8 cellular contexts compared by ENCODE assay signal in the genomic region with DNA sequence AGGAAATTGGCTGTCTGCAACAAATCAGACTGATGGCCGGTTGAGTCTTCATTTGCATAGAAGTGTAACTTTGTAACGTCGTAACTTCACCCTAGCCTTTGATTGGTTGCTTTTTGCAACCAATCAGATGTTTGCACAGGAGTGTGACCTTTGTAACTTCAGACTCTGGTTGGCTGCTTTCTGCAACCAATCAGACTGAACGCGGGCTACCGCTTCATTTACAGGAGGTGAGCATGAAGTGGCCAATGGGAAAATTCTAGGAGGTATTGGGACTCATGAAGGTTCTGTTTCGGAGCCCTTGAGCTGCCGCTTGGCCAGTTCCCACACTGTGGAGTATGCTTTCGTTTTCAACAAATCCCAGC. TPM values are rescaled to one million over a fixed set of nuclear protein-coding genes. Genes with fewer than 3 reads are reported as not detected.
A peak's percentile ranks its signal among the peaks of the same experiment; 100 is the strongest.
DNase-seq lines count a peak whose midpoint lies in the region; ATAC-seq and TF ChIP-seq lines count a peak whose summit lies in the region.

No MANE protein-coding gene starts in this region.

- peak; percentile 62 for DNase-seq in CD14-positive monocyte (ENCODE audit: low spot score)
- DNase-seq in NCI-H524 (lab: John Stamatoyannopoulos, UW) = peak; percentile 66 to 87
- peak; percentile 59 to 61 for DNase-seq in activated T-cell treated with anti-CD3 and anti-CD28 coated beads, Interleukin-2, amount 50 U/mL, for 72 hours
- peak; percentile 86 for DNase-seq in fibroblast of the aortic adventitia (ENCODE audit: low read depth)
- peak; percentile 72 for DNase-seq in natural killer cell treated with Interleukin-12 subunit alpha and Interleukin-12 subunit beta and Interleukin-15 and Interleukin-18, amount 100 ng/mL, for 72 hours (ENCODE audit: low spot score)
- DNase-seq in transverse colon = peak; percentile 59

- in situ Hi-C loops in transverse colon (cut with MboI; ENCODE audit: low pct_ligation_motif_present in 1 of 4, low pct_unique_long_range_greater_than_20kb in 1 of 4, low sequenced_read_pairs in 3 of 4) = loop anchor here in 3 of 4 donors (25.0 kb wide), 1 partner anchor 464 kb away; no protein-coding TSS in a partner anchor

- peak overlapping the region; percentile 89 to 96 (median 94) for H3K27ac Mint-ChIP-seq in CD14-positive monocyte
- H3K27ac Mint-ChIP-seq in activated T-cell treated with anti-CD3 and anti-CD28 coated beads, Interleukin-2, amount 50 U/mL, for 72 hours = peak overlapping the region; percentile 96
- H3K27ac Mint-ChIP-seq in natural killer cell treated with Interleukin-12 subunit alpha and Interleukin-12 subunit beta and Interleukin-15 and Interleukin-18, amount 100 ng/mL, for 72 hours = peak overlapping the region; percentile 85 to 97

- TF ChIP-seq EP300 in transverse colon (IDR thresholded peaks at IDR 0.05; ENCODE audit: low read depth) = no peak

- no peak for TF ChIP-seq CTCF in CD14-positive monocyte (IDR thresholded peaks at IDR 0.05)
- no peak for TF ChIP-seq CTCF in fibroblast of the aortic adventitia (IDR thresholded peaks at IDR 0.05; ENCODE audit: insufficient read depth, low read length)
- no peak for TF ChIP-seq CTCF in transverse colon (IDR thresholded peaks at IDR 0.05)

- H3K36me3 ChIP-seq in transverse colon = peaks cover 0 to 24% (median 6%) of the 10 kb centered on the region in 4 donors

- peak overlapping the region; percentile 92 to 98 for H3K4me3 Mint-ChIP-seq in CD14-positive monocyte
- H3K4me3 Mint-ChIP-seq in activated T-cell treated with anti-CD3 and anti-CD28 coated beads, Interleukin-2, amount 50 U/mL, for 72 hours = peak overlapping the region; percentile 95 to 96
- peak overlapping the region; percentile 93 for H3K4me3 Mint-ChIP-seq in natural killer cell treated with Interleukin-12 subunit alpha and Interleukin-12 subunit beta and Interleukin-15 and Interleukin-18, amount 100 ng/mL, for 72 hours

- H3K27me3 ChIP-seq in transverse colon = no peaks in the 10 kb centered on the region

- H3K4me3 ChIP-seq in fibroblast of the aortic adventitia (ENCODE audit: low read depth, low read length) (peak overlapping the region; percentile 86), transverse colon (peak overlapping the region; percentile 36 to 99 (median 59))

- peaks cover 24 to 83% (median 57%) of the 10 kb centered on the region in 7 donors for H3K9me3 Mint-ChIP-seq in CD14-positive monocyte
- peaks cover 12 to 20% of the 10 kb centered on the region in 2 donors for H3K9me3 Mint-ChIP-seq in activated T-cell treated with anti-CD3 and anti-CD28 coated beads, Interleukin-2, amount 50 U/mL, for 72 hours
- H3K9me3 Mint-ChIP-seq in natural killer cell treated with Interleukin-12 subunit alpha and Interleukin-12 subunit beta and Interleukin-15 and Interleukin-18, amount 100 ng/mL, for 72 hours = peaks cover 4% of the 10 kb centered on the region

- H3K4me1 Mint-ChIP-seq in CD14-positive monocyte = peaks cover 10% of the 10 kb centered on the region
- H3K4me1 Mint-ChIP-seq in activated T-cell treated with anti-CD3 and anti-CD28 coated beads, Interleukin-2, amount 50 U/mL, for 72 hours (ENCODE audit: low read depth) = peaks cover 17% of the 10 kb centered on the region
- peaks cover 16 to 20% of the 10 kb centered on the region in 2 donors for H3K4me1 Mint-ChIP-seq in natural killer cell treated with Interleukin-12 subunit alpha and Interleukin-12 subunit beta and Interleukin-15 and Interleukin-18, amount 100 ng/mL, for 72 hours (ENCODE audit: low read depth in 2 of 2)

- peaks cover 13 to 36% of the 10 kb centered on the region in 2 donors for H3K36me3 Mint-ChIP-seq in CD14-positive monocyte
- H3K36me3 Mint-ChIP-seq in activated T-cell treated with anti-CD3 and anti-CD28 coated beads, Interleukin-2, amount 50 U/mL, for 72 hours (ENCODE audit: insufficient read depth in 2 of 2) = peaks cover 33 to 39% of the 10 kb centered on the region in 2 donors
- peaks cover 24% of the 10 kb centered on the region for H3K36me3 Mint-ChIP-seq in natural killer cell treated with Interleukin-12 subunit alpha and Interleukin-12 subunit beta and Interleukin-15 and Interleukin-18, amount 100 ng/mL, for 72 hours

- H3K9me3 ChIP-seq in transverse colon = peaks cover 27 to 28% of the 10 kb centered on the region in 2 donors

- 9% methylated on average over 9 of the region's 9 CpGs; no CpG with 5 or more reads in 1 of the 2 donors for WGBS in transverse colon (ENCODE audit: low coverage in 1 of 2), 2 donors

- TF ChIP-seq POLR2A in transverse colon (IDR thresholded peaks at IDR 0.05) = no peak

- intact Hi-C loops in CD14-positive monocyte (cut with micrococcal nuclease) = loop anchor here (1.0 to 10.0 kb wide), 4 partner anchors 14 to 491 kb away; a partner anchor contains a TSS
- intact Hi-C loops in transverse colon (cut with DNase I; ENCODE audit: low total_unique reads) = no loop called here

- H3K27me3 Mint-ChIP-seq in CD14-positive monocyte (ENCODE audit: low read depth in 3 of 3) = peaks cover 0 to 3% (median 2%) of the 10 kb centered on the region in 3 donors
- no peaks in the 10 kb centered on the region for H3K27me3 Mint-ChIP-seq in activated T-cell treated with anti-CD3 and anti-CD28 coated beads, Interleukin-2, amount 50 U/mL, for 72 hours (ENCODE audit: low read depth)
- H3K27me3 Mint-ChIP-seq in natural killer cell treated with Interleukin-12 subunit alpha and Interleukin-12 subunit beta and Interleukin-15 and Interleukin-18, amount 100 ng/mL, for 72 hours = no peaks in the 10 kb centered on the region

- peaks cover 0 to 11% (median 4%) of the 10 kb centered on the region in 4 donors for H3K4me1 ChIP-seq in transverse colon

- H3K27ac ChIP-seq in transverse colon = peak overlapping the region; percentile 91 to 94 (median 92)

- ATAC-seq in GM19025 (IDR thresholded peaks at IDR 0.05; ENCODE audit: low read depth, unreplicated experiment) (peak; percentile 26), HG03196 (IDR thresholded peaks at IDR 0.05; ENCODE audit: unreplicated experiment) (peak; percentile 17)
- ATAC-seq in activated T-cell treated with anti-CD3 and anti-CD28 coated beads, Interleukin-2, amount 50 U/mL, for 72 hours (replicated peaks in 1 of 2) = peak; percentile 58 to 64
- peak; percentile 59 to 78 for ATAC-seq in natural killer cell treated with Interleukin-12 subunit alpha and Interleukin-12 subunit beta and Interleukin-15 and Interleukin-18, amount 100 ng/mL, for 72 hours

RNA-seq across cellular contexts. Expression of a gene that starts 0.4 kb away (rescaled TPM):
- polyA plus RNA-seq in CD14-positive monocyte = 10 to 100 TPM in 1 of 2 donors, 1 to 10 TPM in 1; 9.1 to 16.0 TPM
- total RNA-seq in activated T-cell treated with anti-CD3 and anti-CD28 coated beads, Interleukin-2, amount 50 U/mL, for 72 hours = 10 to 100 TPM; 18.3 to 19.7 TPM
- total RNA-seq in fibroblast of the aortic adventitia (ENCODE audit: low replicate concordance) = 18.0 and 113 TPM in 2 replicates
- total RNA-seq in natural killer cell treated with Interleukin-12 subunit alpha and Interleukin-12 subunit beta and Interleukin-15 and Interleukin-18, amount 100 ng/mL, for 72 hours = 10 to 100 TPM in 1 of 2 donors, 1 to 10 TPM in 1; 9.5 to 13.5 TPM
- total RNA-seq in transverse colon = 100 to 1,000 TPM in 1 of 4 donors, 10 to 100 TPM in 2, 1 to 10 TPM in 1; 4.4 to 106 (median 12.9) TPM

RNA-seq across cellular contexts. Expression of a gene that starts 13.9 kb away (rescaled TPM):
- 10 to 100 TPM in 1 of 2 donors, 1 to 10 TPM in 1; 5.6 to 18.5 TPM for polyA plus RNA-seq in CD14-positive monocyte
- 10 to 100 TPM; 12.6 to 14.0 TPM for total RNA-seq in activated T-cell treated with anti-CD3 and anti-CD28 coated beads, Interleukin-2, amount 50 U/mL, for 72 hours
- total RNA-seq in fibroblast of the aortic adventitia (ENCODE audit: low replicate concordance) (8.9 and 12.4 TPM in 2 replicates), transverse colon (10 to 100 TPM in 2 of 4 donors, 1 to 10 TPM in 2; 2.0 to 17.1 (median 8.3) TPM)
- total RNA-seq in natural killer cell treated with Interleukin-12 subunit alpha and Interleukin-12 subunit beta and Interleukin-15 and Interleukin-18, amount 100 ng/mL, for 72 hours = 1 to 10 TPM; 4.5 to 6.7 TPM

RNA-seq across cellular contexts. Expression of a gene that starts 39.3 kb away (rescaled TPM):
- polyA plus RNA-seq in CD14-positive monocyte = under 1 TPM in 1 of 2 donors, not detected in 1; 0.22 TPM
- total RNA-seq in activated T-cell treated with anti-CD3 and anti-CD28 coated beads, Interleukin-2, amount 50 U/mL, for 72 hours = 1 to 10 TPM; 1.7 to 3.8 TPM
- total RNA-seq in fibroblast of the aortic adventitia (ENCODE audit: low replicate concordance) = 1.1 and 8.9 TPM in 2 replicates
- total RNA-seq in natural killer cell treated with Interleukin-12 subunit alpha and Interleukin-12 subunit beta and Interleukin-15 and Interleukin-18, amount 100 ng/mL, for 72 hours = under 1 TPM; 0.33 to 0.86 TPM
- 1 to 10 TPM in 3 of 4 donors, not detected in 1; 1.8 to 4.2 (median 2.1) TPM for total RNA-seq in transverse colon

Comparison
In these comparisons a context has a peak if more than half of its experiments do, and no peak if none do; other contexts are left out.
1. Peak in every context shown above with its lines: DNase-seq, ATAC-seq, H3K4me3 ChIP-seq and H3K27ac ChIP-seq.
2. ATAC-seq: peak in every context shown above with its lines; median percentile 68 in natural killer cell treated with Interleukin-12 subunit alpha and Interleukin-12 subunit beta and Interleukin-15 and Interleukin-18, amount 100 ng/mL, for 72 hours; 61 in activated T-cell treated with anti-CD3 and anti-CD28 coated beads, Interleukin-2, amount 50 U/mL, for 72 hours; 26 in GM19025; 17 in HG03196.